ENCODE assay signal across 19 cellular contexts in genomic region chrX:136585960-136586359, GRCh38. TPM values are rescaled to one million over a fixed set of nuclear protein-coding genes. Genes with fewer than 3 reads are reported as not detected.
DNase-seq lines count a peak whose midpoint lies in the region; ATAC-seq, FAIRE-seq and TF ChIP-seq lines count a peak whose summit lies in the region.
"Had no signal": no experiment of that assay in that cellular context is flagged by ENCODE, and none has a peak within 500 bp of the region (broad histone marks: within the 10 kb centered on the region; RNA-seq: fewer than 3 reads in every experiment).

No MANE protein-coding gene starts in this region.

- DNase-seq in activated CD8-positive, alpha-beta memory T cell treated with anti-CD3 and anti-CD28 coated beads, Interleukin-2, amount 10 ng/mL, durations not matched to agents 7 days and 5 days, result no peak
- no peak for DNase-seq in activated CD8-positive, alpha-beta memory T cell treated with anti-CD3 and anti-CD28 coated beads for 24 hours
- DNase-seq in GM18507 (ENCODE audit: extremely low spot score, insufficient read length, low read depth), result no peak
- DNase-seq in activated T-helper 2 cell treated with anti-CD3 and anti-CD28 coated beads, Interferon-gamma antibody, Interleukin-2, Interleukin-4, amounts not matched to agents 10 μg/mL and 5 μg/mL and 100 μg/mL, durations not matched to agents 14 hours and 24 hours and 36 hours (ENCODE audit: low spot score), result no peak
- no peak for DNase-seq in naive thymus-derived CD8-positive, alpha-beta T cell
- no peak for DNase-seq in heart left ventricle
- DNase-seq in T-helper 9 cell, result no peak
- no peak for DNase-seq in RCC 7860 (ENCODE audit: low spot score)
- DNase-seq: aorta; gastrocnemius medialis; mesendoderm; PC-9; stimulated activated CD4-positive, alpha-beta T cell treated with anti-CD3 and anti-CD28 coated beads, Interleukin-4, amount 100 ng/mL, for 4 hours had no signal

- 41 to 82% (median 62%) methylated on average over 3 of the region's 3 CpGs for WGBS in heart left ventricle, 4 donors

- H3K4me3 ChIP-seq in heart left ventricle, result no peak overlapping the region
- H3K4me3 ChIP-seq: gastrocnemius medialis, PC-9, prostate gland, SJSA1, suprapubic skin had no signal

- H3K27ac ChIP-seq in heart left ventricle, result peak overlapping the region in 1 of 12 donors; percentile 19
- H3K27ac ChIP-seq: gastrocnemius medialis, PC-9, prostate gland, SJSA1, suprapubic skin had no signal

- FAIRE-seq in GM18507 (lab: Jason Lieb, UNC) (peak; percentile 48), RCC 7860 (lab: Jason Lieb, UNC) (no peak)
- FAIRE-seq: small intestine had no signal

- H3K36me3 ChIP-seq in heart left ventricle, result no peaks in the 10 kb centered on the region
- H3K36me3 ChIP-seq: gastrocnemius medialis, prostate gland, SJSA1, suprapubic skin had no signal

- H3K4me1 ChIP-seq in heart left ventricle, result no peaks in the 10 kb centered on the region
- H3K4me1 ChIP-seq: gastrocnemius medialis, prostate gland, SJSA1, suprapubic skin had no signal

- peaks cover 4% of the 10 kb centered on the region for H3K36me3 Mint-ChIP-seq in activated CD8-positive, alpha-beta memory T cell treated with anti-CD3 and anti-CD28 coated beads, Interleukin-2, amount 10 ng/mL, durations not matched to agents 7 days and 5 days
- no peaks in the 10 kb centered on the region for H3K36me3 Mint-ChIP-seq in activated T-helper 2 cell treated with anti-CD3 and anti-CD28 coated beads, Interferon-gamma antibody, Interleukin-2, Interleukin-4, amounts not matched to agents 10 μg/mL and 5 μg/mL and 100 μg/mL, durations not matched to agents 14 hours and 24 hours and 36 hours (ENCODE audit: low read depth)
- H3K36me3 Mint-ChIP-seq in naive thymus-derived CD8-positive, alpha-beta T cell, result no peaks in the 10 kb centered on the region
- H3K36me3 Mint-ChIP-seq: IgD-negative memory B cell had no signal

- POLR2A ChIA-PET in naive thymus-derived CD8-positive, alpha-beta T cell (lab: Charles Lee), result interaction anchor here (0.6 to 1.1 kb wide), 4 partner anchors 10 to 537 kb away, joined by 3 to 4 read pairs (median 3); partner anchors contain the start of gene HTATSF1

- H3K9me3 Mint-ChIP-seq in activated CD8-positive, alpha-beta memory T cell treated with anti-CD3 and anti-CD28 coated beads, Interleukin-2, amount 10 ng/mL, durations not matched to agents 7 days and 5 days (ENCODE audit: low read depth), result no peaks in the 10 kb centered on the region
- H3K9me3 Mint-ChIP-seq in activated T-helper 2 cell treated with anti-CD3 and anti-CD28 coated beads, Interferon-gamma antibody, Interleukin-2, Interleukin-4, amounts not matched to agents 10 μg/mL and 5 μg/mL and 100 μg/mL, durations not matched to agents 14 hours and 24 hours and 36 hours, result no peaks in the 10 kb centered on the region
- no peaks in the 10 kb centered on the region for H3K9me3 Mint-ChIP-seq in naive thymus-derived CD8-positive, alpha-beta T cell
- H3K9me3 Mint-ChIP-seq: IgD-negative memory B cell had no signal

- ATAC-seq in activated CD8-positive, alpha-beta memory T cell treated with anti-CD3 and anti-CD28 coated beads, Interleukin-2, amount 10 ng/mL, durations not matched to agents 7 days and 5 days, result no peak
- no peak for ATAC-seq in naive thymus-derived CD8-positive, alpha-beta T cell
- no peak for ATAC-seq in heart left ventricle
- ATAC-seq: gastrocnemius medialis had no signal

- intact Hi-C loops in activated T-helper 2 cell treated with anti-CD3 and anti-CD28 coated beads, Interferon-gamma antibody, Interleukin-2, Interleukin-4, amounts not matched to agents 10 μg/mL and 5 μg/mL and 100 μg/mL, durations not matched to agents 14 hours and 24 hours and 36 hours (cut with micrococcal nuclease), result loop anchor here (2.0 to 5.0 kb wide), 4 partner anchors 41 to 209 kb away; no protein-coding TSS in a partner anchor
- intact Hi-C loops in heart left ventricle (cut with DNase I), result no loop called here

- no peaks in the 10 kb centered on the region for H3K9me3 ChIP-seq in heart left ventricle
- H3K9me3 ChIP-seq: gastrocnemius medialis, prostate gland, SJSA1, suprapubic skin had no signal

- H3K27me3 Mint-ChIP-seq in activated CD8-positive, alpha-beta memory T cell treated with anti-CD3 and anti-CD28 coated beads, Interleukin-2, amount 10 ng/mL, durations not matched to agents 7 days and 5 days, result no peaks in the 10 kb centered on the region
- H3K27me3 Mint-ChIP-seq in activated T-helper 2 cell treated with anti-CD3 and anti-CD28 coated beads, Interferon-gamma antibody, Interleukin-2, Interleukin-4, amounts not matched to agents 10 μg/mL and 5 μg/mL and 100 μg/mL, durations not matched to agents 14 hours and 24 hours and 36 hours (ENCODE audit: low read depth), result no peaks in the 10 kb centered on the region
- no peaks in the 10 kb centered on the region for H3K27me3 Mint-ChIP-seq in naive thymus-derived CD8-positive, alpha-beta T cell

- H3K4me1 Mint-ChIP-seq in activated CD8-positive, alpha-beta memory T cell treated with anti-CD3 and anti-CD28 coated beads, Interleukin-2, amount 10 ng/mL, durations not matched to agents 7 days and 5 days, result peaks cover 61% of the 10 kb centered on the region
- H3K4me1 Mint-ChIP-seq in activated T-helper 2 cell treated with anti-CD3 and anti-CD28 coated beads, Interferon-gamma antibody, Interleukin-2, Interleukin-4, amounts not matched to agents 10 μg/mL and 5 μg/mL and 100 μg/mL, durations not matched to agents 14 hours and 24 hours and 36 hours (ENCODE audit: low read depth), result peaks cover 54% of the 10 kb centered on the region
- H3K4me1 Mint-ChIP-seq in naive thymus-derived CD8-positive, alpha-beta T cell, result peaks cover 16 to 48% (median 41%) of the 10 kb centered on the region in 4 donors
- H3K4me1 Mint-ChIP-seq: neural crest cell had no signal

- peak overlapping the region; percentile 51 for H3K4me3 Mint-ChIP-seq in activated CD8-positive, alpha-beta memory T cell treated with anti-CD3 and anti-CD28 coated beads, Interleukin-2, amount 10 ng/mL, durations not matched to agents 7 days and 5 days
- no peak overlapping the region for H3K4me3 Mint-ChIP-seq in activated T-helper 2 cell treated with anti-CD3 and anti-CD28 coated beads, Interferon-gamma antibody, Interleukin-2, Interleukin-4, amounts not matched to agents 10 μg/mL and 5 μg/mL and 100 μg/mL, durations not matched to agents 14 hours and 24 hours and 36 hours (ENCODE audit: low read depth)
- H3K4me3 Mint-ChIP-seq in naive thymus-derived CD8-positive, alpha-beta T cell, result peak overlapping the region in 7 of 10 donors; percentile 48 to 78 (median 70)
- H3K4me3 Mint-ChIP-seq: neural crest cell had no signal

- no peak for TF ChIP-seq CTCF in heart left ventricle (IDR thresholded peaks at IDR 0.05)

- peak overlapping the region; percentile 90 for H3K27ac Mint-ChIP-seq in activated CD8-positive, alpha-beta memory T cell treated with anti-CD3 and anti-CD28 coated beads, Interleukin-2, amount 10 ng/mL, durations not matched to agents 7 days and 5 days
- peak overlapping the region; percentile 88 for H3K27ac Mint-ChIP-seq in activated T-helper 2 cell treated with anti-CD3 and anti-CD28 coated beads, Interferon-gamma antibody, Interleukin-2, Interleukin-4, amounts not matched to agents 10 μg/mL and 5 μg/mL and 100 μg/mL, durations not matched to agents 14 hours and 24 hours and 36 hours
- H3K27ac Mint-ChIP-seq in naive thymus-derived CD8-positive, alpha-beta T cell, result peak overlapping the region; percentile 80 to 96 (median 92)
- H3K27ac Mint-ChIP-seq: IgD-negative memory B cell had no signal

- CTCF ChIA-PET in activated CD8-positive, alpha-beta memory T cell treated with anti-CD3 and anti-CD28 coated beads, Interleukin-2, amount 10 ng/mL, durations not matched to agents 7 days and 5 days (lab: Charles Lee), result interaction anchor here (1.4 kb wide), 1 partner anchor 15 kb away, joined by 3 read pairs; no protein-coding TSS in a partner anchor

- H3K27me3 ChIP-seq in heart left ventricle, result no peaks in the 10 kb centered on the region
- H3K27me3 ChIP-seq: SJSA1, suprapubic skin had no signal

- TF ChIP-seq POLR2A in heart left ventricle (IDR thresholded peaks at IDR 0.05), result no peak

RNA-seq across cellular contexts. Expression of gene VGLL1, which starts 53.9 kb away (rescaled TPM):
- not detected for total RNA-seq in activated CD8-positive, alpha-beta memory T cell treated with anti-CD3 and anti-CD28 coated beads, Interleukin-2, amount 10 ng/mL, durations not matched to agents 7 days and 5 days
- not detected in 2 replicates for total RNA-seq in activated T-helper 2 cell treated with anti-CD3 and anti-CD28 coated beads, Interferon-gamma antibody, Interleukin-2, Interleukin-4, amounts not matched to agents 10 μg/mL and 5 μg/mL and 100 μg/mL, durations not matched to agents 14 hours and 24 hours and 36 hours
- not detected for total RNA-seq in naive thymus-derived CD8-positive, alpha-beta T cell
- polyA plus RNA-seq in naive thymus-derived CD8-positive, alpha-beta T cell, result not detected
- total RNA-seq in heart left ventricle, result under 1 TPM in 1 of 9 donors, not detected in 8; 0.62 TPM
- not detected for polyA plus RNA-seq in heart left ventricle
- total RNA-seq: aorta, gastrocnemius medialis, neural crest cell, SJSA1, suprapubic skin had no signal
- polyA plus RNA-seq: aorta, IgD-negative memory B cell, small intestine had no signal
